8 cellular contexts compared by ENCODE assay signal in the genomic region with DNA sequence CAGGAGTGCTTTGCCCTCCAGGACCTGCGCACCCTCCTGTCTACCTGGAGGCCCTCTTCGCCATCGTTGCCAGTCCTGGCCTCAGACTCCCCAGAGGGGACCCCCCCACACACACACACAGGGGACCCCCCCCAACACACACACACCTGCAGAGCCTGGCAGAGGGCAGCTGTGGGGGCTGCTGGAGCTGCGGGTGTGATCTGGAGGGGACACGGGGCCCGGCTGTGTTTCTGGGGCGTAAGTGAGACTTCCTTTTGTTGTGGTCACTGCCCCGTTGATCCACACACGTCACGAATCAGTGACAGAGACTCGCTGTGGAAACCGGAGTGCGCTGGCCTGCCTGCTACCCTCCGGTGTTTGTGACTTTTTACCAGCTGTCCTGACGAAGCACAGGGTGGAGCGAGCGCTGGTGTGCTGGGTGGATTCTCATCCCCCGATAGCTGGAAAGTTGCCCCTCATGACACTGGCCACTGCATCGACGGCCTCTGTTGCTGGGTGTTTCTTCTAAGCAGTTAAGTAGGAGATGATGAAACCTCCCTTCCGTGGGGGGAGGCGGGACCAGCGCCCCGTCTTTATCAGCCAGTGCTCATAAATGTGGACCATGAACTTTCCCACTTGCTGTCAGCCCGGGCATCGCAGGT. TPM values are rescaled to one million over a fixed set of nuclear protein-coding genes. Genes with fewer than 3 reads are reported as not detected.
DNase-seq lines count a peak whose midpoint lies in the region; ATAC-seq, FAIRE-seq and TF ChIP-seq lines count a peak whose summit lies in the region.

No MANE protein-coding gene starts in this region.

- TF ChIP-seq EP300 in A549 (IDR thresholded peaks at IDR 0.05): no peak

- no peak overlapping the region; the same call in 2 of the 3 replicates for H3K4me3 ChIP-seq in A549

- TF ChIP-seq CTCF in A549 (IDR thresholded peaks at IDR 0.05) (no peak), natural killer cell (IDR thresholded peaks at IDR 0.05) (no peak)

- no peak for TF ChIP-seq RAD21 in A549 (conservative IDR thresholded peaks at IDR 0.05 in 1 of 2, IDR thresholded peaks at IDR 0.05 in 1 of 2)

- no peak overlapping the region; a peak in 1 of 6 replicates for H3K27ac ChIP-seq in A549

- TF ChIP-seq POLR2A in A549 (IDR thresholded peaks at IDR 0.05; ENCODE audit: low read length): no peak

- DNase-seq in A549 (ENCODE audit: low read depth in 1 of 2, low spot score in 1 of 2) (no peak), natural killer cell (peak; percentile 83), kidney glomerular epithelial cell (lab: John Stamatoyannopoulos, UW) (no peak), COR-L47 (lab: John Stamatoyannopoulos, UW) (no peak)
- peak; percentile 63 to 69 (median 64) for DNase-seq in effector memory CD8-positive, alpha-beta T cell

- H3K36me3 Mint-ChIP-seq in IgD-negative memory B cell (no peaks in the 10 kb centered on the region), natural killer cell (no peaks in the 10 kb centered on the region)
- H3K36me3 Mint-ChIP-seq in effector memory CD8-positive, alpha-beta T cell (ENCODE audit: insufficient read depth): peaks cover 67% of the 10 kb centered on the region

- FAIRE-seq in A549 (lab: Jason Lieb, UNC): no peak

- POLR2A ChIA-PET in A549 (lab: Yijun Ruan, JAX): no interaction called here

- intact Hi-C loops in natural killer cell (cut with micrococcal nuclease): loop anchor here (5.0 kb wide), 1 partner anchor 234 kb away; no protein-coding TSS in a partner anchor

- no peaks in the 10 kb centered on the region for H3K9me3 Mint-ChIP-seq in IgD-negative memory B cell
- no peaks in the 10 kb centered on the region for H3K9me3 Mint-ChIP-seq in effector memory CD8-positive, alpha-beta T cell
- H3K9me3 Mint-ChIP-seq in natural killer cell: no peaks in the 10 kb centered on the region

- CTCF ChIA-PET in A549 (lab: Yijun Ruan, JAX): no interaction called here

- ATAC-seq in A549 (no peak), natural killer cell (peak; percentile 40 to 61 (median 51)), GM21529 (IDR thresholded peaks at IDR 0.05; ENCODE audit: unreplicated experiment) (no peak), GM21381 (IDR thresholded peaks at IDR 0.05; ENCODE audit: unreplicated experiment) (no peak)
- ATAC-seq in effector memory CD8-positive, alpha-beta T cell (replicated peaks): peak; percentile 32

- H3K27ac Mint-ChIP-seq in IgD-negative memory B cell (peak overlapping the region; percentile 91 to 93 (median 93)), natural killer cell (peak overlapping the region; percentile 98)
- peak overlapping the region; percentile 96 for H3K27ac Mint-ChIP-seq in effector memory CD8-positive, alpha-beta T cell

- WGBS in A549 (ENCODE audit: missing lambda C conversion rate): 95% methylated on average over 26 of the region's 26 CpGs

- H3K4me1 Mint-ChIP-seq in IgD-negative memory B cell (peaks cover 19 to 25% (median 21%) of the 10 kb centered on the region in 3 donors), natural killer cell (peaks cover 50 to 58% of the 10 kb centered on the region in 2 donors)
- H3K4me1 Mint-ChIP-seq in effector memory CD8-positive, alpha-beta T cell (ENCODE audit: low read depth in 2 of 2): peaks cover 42 to 45% of the 10 kb centered on the region in 2 donors

- H3K27me3 Mint-ChIP-seq in IgD-negative memory B cell (peaks cover 4% of the 10 kb centered on the region), natural killer cell (ENCODE audit: low read depth in 2 of 2) (no peaks in the 10 kb centered on the region)
- H3K27me3 Mint-ChIP-seq in effector memory CD8-positive, alpha-beta T cell: no peaks in the 10 kb centered on the region

- H3K4me1 ChIP-seq in A549: peaks cover 24% of the 10 kb centered on the region

- H3K9me3 ChIP-seq in A549: no peaks in the 10 kb centered on the region

- peak overlapping the region; percentile 77 to 96 (median 88) for H3K4me3 Mint-ChIP-seq in IgD-negative memory B cell
- peak overlapping the region; percentile 83 for H3K4me3 Mint-ChIP-seq in effector memory CD8-positive, alpha-beta T cell
- peak overlapping the region; percentile 90 for H3K4me3 Mint-ChIP-seq in natural killer cell

- peak overlapping the region; percentile 99 for H3K4me2 ChIP-seq in A549

TF ChIP-seq in A549, 52 proteins besides CTCF, POLR2A, EP300 and RAD21:
- TF ChIP-seq SMC3 (IDR thresholded peaks at IDR 0.05): no peak
- TF ChIP-seq, protein P1, sequence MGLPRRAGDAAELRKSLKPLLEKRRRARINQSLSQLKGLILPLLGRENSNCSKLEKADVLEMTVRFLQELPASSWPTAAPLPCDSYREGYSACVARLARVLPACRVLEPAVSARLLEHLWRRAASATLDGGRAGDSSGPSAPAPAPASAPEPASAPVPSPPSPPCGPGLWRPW (IDR thresholded peaks at IDR 0.05): no peak
- TF ChIP-seq, protein P2, sequence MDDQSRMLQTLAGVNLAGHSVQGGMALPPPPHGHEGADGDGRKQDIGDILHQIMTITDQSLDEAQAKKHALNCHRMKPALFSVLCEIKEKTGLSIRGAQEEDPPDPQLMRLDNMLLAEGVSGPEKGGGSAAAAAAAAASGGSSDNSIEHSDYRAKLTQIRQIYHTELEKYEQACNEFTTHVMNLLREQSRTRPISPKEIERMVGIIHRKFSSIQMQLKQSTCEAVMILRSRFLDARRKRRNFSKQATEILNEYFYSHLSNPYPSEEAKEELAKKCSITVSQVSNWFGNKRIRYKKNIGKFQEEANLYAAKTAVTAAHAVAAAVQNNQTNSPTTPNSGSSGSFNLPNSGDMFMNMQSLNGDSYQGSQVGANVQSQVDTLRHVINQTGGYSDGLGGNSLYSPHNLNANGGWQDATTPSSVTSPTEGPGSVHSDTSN (IDR thresholded peaks at IDR 0.05): no peak
- no peak for TF ChIP-seq CHD4 (IDR thresholded peaks at IDR 0.05; ENCODE audit: borderline replicate concordance)

RNA-seq across cellular contexts. Expression of a gene that starts 2.3 kb away (rescaled TPM):
- polyA plus RNA-seq in A549 (2011; rRNA removed) (1.4 and 1.7 TPM in 2 replicates), A549 (2017; fragmentation: RNase III; extraction: RNeasy Plus Mini Kit Qiagen cat#74134 plus additional on column Dnase treatment) (6.4 to 9.2 TPM (median 8.7 TPM) in 3 replicates), IgD-negative memory B cell (2.1 TPM)
- polyA plus RNA-seq in A549 (2012; cell fraction: cytosol; rRNA removed): 14.5 and 17.2 TPM in 2 replicates
- 16.1 and 23.0 TPM in 2 replicates for polyA plus RNA-seq in A549 (2012; cell fraction: nucleus; rRNA removed)
- polyA minus RNA-seq in A549 (2011; rRNA and poly(A)+ RNA removed): 0.58 and 1.9 TPM in 2 replicates
- total RNA-seq in natural killer cell: 100 to 1,000 TPM; 227 to 390 (median 325) TPM

Comparison
In these comparisons a context has a peak if more than half of its experiments do, and no peak if none do; other contexts are left out.
1. ATAC-seq: peak in effector memory CD8-positive, alpha-beta T cell (single experiment) and natural killer cell (3 of 3); none in A549 (0 of 2), GM21529 (single experiment) and GM21381 (single experiment).
2. DNase-seq: peak in effector memory CD8-positive, alpha-beta T cell (3 of 3) and natural killer cell (single experiment); none in A549 (0 of 2), kidney glomerular epithelial cell (single experiment) and COR-L47 (single experiment).
3. Peak in every context shown above with its lines, with median percentiles within 50 percentile points of each other: H3K27ac Mint-ChIP-seq and H3K4me3 Mint-ChIP-seq.